ENCODE assay signal across 1 cellular context in genomic region chr14:61654026-61654425, GRCh38.
TF ChIP-seq lines count a peak whose summit lies in the region.

No MANE protein-coding gene starts in this region.

TF ChIP-seq in GM23338, 12 proteins besides CTCF, POLR2A, EP300 and RAD21:
- TF ChIP-seq REST (IDR thresholded peaks at IDR 0.05; ENCODE audit: unreplicated experiment), result no peak
- TF ChIP-seq NANOG (IDR thresholded peaks at IDR 0.05; ENCODE audit: borderline replicate concordance), result no peak
- TF ChIP-seq ZNF331 (CRISPR knock-in tag; IDR thresholded peaks at IDR 0.05; ENCODE audit: low read depth), result no peak
- no peak for TF ChIP-seq EZH2phosphoT487 (IDR thresholded peaks at IDR 0.05; ENCODE audit: unreplicated experiment)
- no peak for TF ChIP-seq JUNB (IDR thresholded peaks at IDR 0.05; ENCODE audit: unreplicated experiment)
- no peak for TF ChIP-seq ZNF462 (CRISPR knock-in tag; IDR thresholded peaks at IDR 0.05)
- TF ChIP-seq STAT1 (IDR thresholded peaks at IDR 0.05; ENCODE audit: unreplicated experiment), result no peak
- TF ChIP-seq EZH2 (IDR thresholded peaks at IDR 0.05; ENCODE audit: low read depth, unreplicated experiment), result no peak
- no peak for TF ChIP-seq CREB1 (CRISPR knock-in tag; IDR thresholded peaks at IDR 0.05; ENCODE audit: low read depth)
- no peak for TF ChIP-seq ETS1 (IDR thresholded peaks at IDR 0.05)
- no peak for TF ChIP-seq ZNF114 (CRISPR knock-in tag; IDR thresholded peaks at IDR 0.05)
- no peak for TF ChIP-seq POLR2AphosphoS5 (IDR thresholded peaks at IDR 0.05; ENCODE audit: low read depth)
TF ChIP-seq in GM23338: peak in this region for 0.
